19 cellular contexts compared by ENCODE assay signal in genomic region chr18:48454146-48454796, GRCh38. TPM values are rescaled to one million over a fixed set of nuclear protein-coding genes. Genes with fewer than 3 reads are reported as not detected.
DNase-seq lines count a peak whose midpoint lies in the region; ATAC-seq, FAIRE-seq and TF ChIP-seq lines count a peak whose summit lies in the region.
"Had no signal": no experiment of that assay in that cellular context is flagged by ENCODE, and none has a peak within 500 bp of the region (broad histone marks: within the 10 kb centered on the region; RNA-seq: fewer than 3 reads in every experiment).

No MANE protein-coding gene starts in this region.

- peak overlapping the region; percentile 19; the same call in 1 of the 2 replicates for H3K4me3 ChIP-seq in PC-9
- H3K4me3 ChIP-seq in mammary epithelial cell (replicated peaks in 1 of 3; ENCODE audit: insufficient read depth in 1 of 3, low read depth in 2 of 3, low read length in 3 of 3), result no peak overlapping the region
- peak overlapping the region; percentile 45 to 71 (median 62) for H3K4me3 ChIP-seq in HepG2 (replicated peaks in 1 of 3; ENCODE audit: insufficient read depth in 1 of 3, low read depth in 2 of 3, low read length in 3 of 3)
- H3K4me3 ChIP-seq in suprapubic skin, result no peak overlapping the region
- H3K4me3 ChIP-seq in stomach, result no peak overlapping the region
- H3K4me3 ChIP-seq: Peyer's patch had no signal

- POLR2A ChIA-PET in PC-9 (lab: Charles Lee; ENCODE audit: unreplicated experiment) (interaction anchor here (0.7 kb wide), 1 partner anchor 1827 kb away, joined by 5 read pairs; no protein-coding TSS in a partner anchor), HepG2 (lab: Yijun Ruan, JAX) (interaction anchor here (0.7 to 1.4 kb wide), 3 partner anchors 9 to 289 kb away, joined by 3 to 9 read pairs (median 3); no protein-coding TSS in a partner anchor)

- peak in 1 of 2 experiments; percentile 68; a peak in 1 of 4 replicates for TF ChIP-seq EP300 in HepG2 (IDR thresholded peaks at IDR 0.05; ENCODE audit: low read depth in 2 of 2, low read length in 2 of 2)
- peak; percentile 24; the same call in 1 of the 2 replicates for TF ChIP-seq EP300 in HepG2 (CRISPR knock-in tag; IDR thresholded peaks at IDR 0.05; ENCODE audit: borderline replicate concordance)
- TF ChIP-seq EP300 in suprapubic skin (IDR thresholded peaks at IDR 0.05), result no peak
- TF ChIP-seq EP300 in stomach (IDR thresholded peaks at IDR 0.05), result no peak

- H3K36me3 ChIP-seq in PC-9 (ENCODE audit: low read depth) (no peaks in the 10 kb centered on the region), mammary epithelial cell (ENCODE audit: insufficient read depth, low read length) (no peaks in the 10 kb centered on the region), HepG2 (replicated peaks in 1 of 2; ENCODE audit: control insufficient read depth in 1 of 2, insufficient read depth in 2 of 2, low read length in 2 of 2) (no peaks in the 10 kb centered on the region), suprapubic skin (no peaks in the 10 kb centered on the region), stomach (no peaks in the 10 kb centered on the region)
- H3K36me3 ChIP-seq: brain microvascular endothelial cell, Peyer's patch had no signal

- in situ Hi-C loops in mammary epithelial cell (cut with MboI; ENCODE audit: low sequenced_read_pairs in 2 of 2) (loop anchor here (5.0 to 10.0 kb wide), 2 partner anchors 219 to 422 kb away; no protein-coding TSS in a partner anchor), HepG2 (cut with HindIII; ENCODE audit: extremely low pct_ligation_motif_present, low pct_unique_long_range_greater_than_20kb) (no loop called here)

- FAIRE-seq in HepG2 (lab: Jason Lieb, UNC), result peak; percentile 96
- FAIRE-seq: endometrium, islet of Langerhans had no signal

- BruUV-seq in PC-9 (replicated peaks; lab: Mats Ljungman, UMichigan) (no TSS peak), mammary epithelial cell (replicated peaks; lab: Mats Ljungman, UMichigan) (no TSS peak), HepG2 (replicated peaks; lab: Mats Ljungman, UMichigan) (no TSS peak)

- H3F3A ChIP-seq in PC-9 (ENCODE audit: insufficient read depth, low read depth), result peaks cover 52% of the 10 kb centered on the region

- H2AFZ ChIP-seq in PC-9 (no peak overlapping the region), mammary epithelial cell (ENCODE audit: low read depth, low read length) (peak overlapping the region; percentile 28), HepG2 (ENCODE audit: low read length) (peak overlapping the region; percentile 22)

- H3K79me2 ChIP-seq in PC-9 (ENCODE audit: low read depth), result no peaks in the 10 kb centered on the region
- no peaks in the 10 kb centered on the region for H3K79me2 ChIP-seq in mammary epithelial cell (ENCODE audit: insufficient read depth, low read length)
- no peaks in the 10 kb centered on the region for H3K79me2 ChIP-seq in HepG2 (ENCODE audit: insufficient read depth, low read length)

- peak in 1 of 2 experiments; percentile 65 for DNase-seq in PC-9
- DNase-seq in mammary epithelial cell, result peak; percentile 11
- peak; percentile 72 for DNase-seq in HepG2 (ENCODE audit: low spot score)
- DNase-seq in suprapubic skin (ENCODE audit: low spot score in 2 of 2), result no peak
- DNase-seq in stomach, result no peak
- no peak for DNase-seq in substantia nigra (lab: John Stamatoyannopoulos, UW)
- DNase-seq: activated CD4-positive, alpha-beta T cell treated with anti-CD3 and anti-CD28 coated beads for 1 hour; brain microvascular endothelial cell; cortex of kidney; mesendoderm; natural killer cell; NCI-H1694 treated with DMSO at 0.1 percent for 48 hours; T1000 had no signal

- TF ChIP-seq POLR2A in HepG2 (IDR thresholded peaks at IDR 0.05; ENCODE audit: insufficient read depth in 1 of 2, low read depth in 2 of 2, low read length in 2 of 2) (peak; percentile 48 to 50; a peak in 3 of 4 replicates), suprapubic skin (IDR thresholded peaks at IDR 0.05) (no peak), stomach (IDR thresholded peaks at IDR 0.05) (no peak)

- H3K9me2 ChIP-seq in PC-9 (ENCODE audit: insufficient read depth), result no peaks in the 10 kb centered on the region

- H3K27me3 ChIP-seq in PC-9 (ENCODE audit: insufficient read depth, low read depth), result no peaks in the 10 kb centered on the region
- no peaks in the 10 kb centered on the region for H3K27me3 ChIP-seq in mammary epithelial cell (ENCODE audit: insufficient read depth, low read length)
- H3K27me3 ChIP-seq in HepG2 (ENCODE audit: control insufficient read depth in 1 of 2, insufficient read depth in 2 of 2, low read length in 2 of 2), result no peaks in the 10 kb centered on the region; a peak in 1 of 5 replicates
- no peaks in the 10 kb centered on the region for H3K27me3 ChIP-seq in suprapubic skin
- H3K27me3 ChIP-seq in stomach, result peaks cover 0 to 6% (median 0%) of the 10 kb centered on the region in 3 donors
- H3K27me3 ChIP-seq: Peyer's patch had no signal

- intact Hi-C loops in PC-9 (cut with micrococcal nuclease; ENCODE audit: unreplicated experiment) (no loop called here), mammary epithelial cell (cut with micrococcal nuclease) (no loop called here), HepG2 (cut with micrococcal nuclease; ENCODE audit: unreplicated experiment) (no loop called here), stomach (cut with DNase I; ENCODE audit: low total_unique reads) (no loop called here)

- H3K9me3 ChIP-seq in PC-9 (ENCODE audit: insufficient read depth, low read depth) (no peaks in the 10 kb centered on the region), mammary epithelial cell (replicated peaks; ENCODE audit: insufficient read depth, low read length) (no peaks in the 10 kb centered on the region), HepG2 (ENCODE audit: low read length) (no peaks in the 10 kb centered on the region), suprapubic skin (no peaks in the 10 kb centered on the region), stomach (no peaks in the 10 kb centered on the region)
- H3K9me3 ChIP-seq: Peyer's patch had no signal

- dilution Hi-C loops in mammary epithelial cell (cut with HindIII; ENCODE audit: low sequenced_read_pairs), result loop anchor here (5.0 kb wide), 1 partner anchor 62 kb away; no protein-coding TSS in a partner anchor

- no peak for TF ChIP-seq CTCF in PC-9 (conservative IDR thresholded peaks at IDR 0.05)
- no peak for TF ChIP-seq CTCF in mammary epithelial cell (conservative IDR thresholded peaks at IDR 0.05 in 1 of 2, IDR thresholded peaks at IDR 0.05 in 1 of 2; ENCODE audit: extremely low read depth in 1 of 2, insufficient read depth in 1 of 2, low read depth in 1 of 2, low read length in 2 of 2)
- TF ChIP-seq CTCF in HepG2 (CRISPR knock-in tag; IDR thresholded peaks at IDR 0.05), result no peak
- no peak for TF ChIP-seq CTCF in suprapubic skin (IDR thresholded peaks at IDR 0.05)
- no peak for TF ChIP-seq CTCF in stomach (IDR thresholded peaks at IDR 0.05)

- ATAC-seq in HepG2, result peak; percentile 55
- ATAC-seq in HG03196 (IDR thresholded peaks at IDR 0.05; ENCODE audit: unreplicated experiment), result no peak
- ATAC-seq: activated naive CD4-positive, alpha-beta T cell treated with anti-CD3 and anti-CD28 coated beads, Interleukin-2, amount 50 U/mL, for 72 hours; SK-N-SH treated with all-trans-retinoic acid at 6 μM for 48 hours had no signal

- no peak for TF ChIP-seq RAD21 in HepG2 (CRISPR knock-in tag; IDR thresholded peaks at IDR 0.05)

- H3K4me2 ChIP-seq in PC-9, result peak overlapping the region; percentile 74
- peak overlapping the region; percentile 78 for H3K4me2 ChIP-seq in mammary epithelial cell (ENCODE audit: insufficient read depth, low read depth, low read length)
- peak overlapping the region; percentile 91 for H3K4me2 ChIP-seq in HepG2 (ENCODE audit: low read depth, low read length)

- H4K20me1 ChIP-seq in PC-9 (ENCODE audit: insufficient read depth) (no peaks in the 10 kb centered on the region), mammary epithelial cell (ENCODE audit: insufficient read depth, low read length) (no peaks in the 10 kb centered on the region), HepG2 (ENCODE audit: insufficient read depth, low read length) (no peaks in the 10 kb centered on the region)

- 53% methylated on average over 9 of the region's 9 CpGs for WGBS in mammary epithelial cell (ENCODE audit: low coverage, missing lambda C conversion rate)
- 3% methylated on average over 7 of the region's 9 CpGs for WGBS in HepG2 (ENCODE audit: low lambda C conversion rate)
- 51% methylated on average over 9 of the region's 9 CpGs for WGBS in suprapubic skin
- 39 to 51% (median 48%) methylated on average over 9 of the region's 9 CpGs for WGBS in stomach, 5 donors

- H3K4me1 ChIP-seq in PC-9 (replicated peaks; ENCODE audit: insufficient read depth) (peaks cover 68% of the 10 kb centered on the region), mammary epithelial cell (ENCODE audit: insufficient read depth, low read length) (peaks cover 50% of the 10 kb centered on the region), HepG2 (ENCODE audit: insufficient read depth, low read length) (peaks cover 55% of the 10 kb centered on the region), suprapubic skin (peaks cover 40% of the 10 kb centered on the region), stomach (peaks cover 0 to 17% (median 9%) of the 10 kb centered on the region in 4 donors)

- H3K9ac ChIP-seq in mammary epithelial cell (ENCODE audit: insufficient read depth, low read length), result peak overlapping the region; percentile 15
- H3K9ac ChIP-seq in HepG2 (ENCODE audit: insufficient read depth, low read depth, low read length), result peak overlapping the region; percentile 70

- peak overlapping the region; percentile 89 for H3K27ac ChIP-seq in PC-9
- H3K27ac ChIP-seq in mammary epithelial cell (ENCODE audit: insufficient read depth, low read depth, low read length), result peak overlapping the region; percentile 97
- H3K27ac ChIP-seq in HepG2 (ENCODE audit: extremely low read length, insufficient read depth, low read length), result peak overlapping the region; percentile 81
- H3K27ac ChIP-seq in suprapubic skin, result peak overlapping the region; percentile 80
- H3K27ac ChIP-seq in stomach, result peak overlapping the region in 2 of 5 donors; percentile 1 to 20
- no peak overlapping the region for H3K27ac ChIP-seq in substantia nigra (ENCODE audit: low read depth, low read length, poor library complexity, severe bottlenecking)
- H3K27ac ChIP-seq: brain microvascular endothelial cell had no signal

- CTCF ChIA-PET in PC-9 (lab: Charles Lee) (interaction anchor here (0.6 kb wide), 1 partner anchor 11 kb away, joined by 3 read pairs; no protein-coding TSS in a partner anchor), mammary epithelial cell (lab: Charles Lee; ENCODE audit: low non-redundant PET) (no interaction called here), HepG2 (lab: Yijun Ruan, JAX; ENCODE audit: low intra/inter-chr PET ratio, low total read pairs) (no interaction called here)

RNA-seq across cellular contexts. Expression of gene ZBTB7C, which starts 45.1 kb away (rescaled TPM):
- not detected in 2 replicates for total RNA-seq in PC-9 (2021)
- total RNA-seq in mammary epithelial cell, result 1 to 10 TPM; 3.4 to 4.2 TPM
- 2.4 TPM for polyA plus RNA-seq in mammary epithelial cell
- polyA minus RNA-seq in mammary epithelial cell, result 5.3 TPM
- 0.04 TPM in 1 of 2 replicates, not detected in the other for total RNA-seq in HepG2 (2016; rRNA removed; fragmentation: Illumina TruSeq; extraction: Trizol)
- 0.10 TPM in 1 of 2 replicates, not detected in the other for total RNA-seq in HepG2 (2016; cell fraction: cytosol; rRNA removed; fragmentation: Illumina TruSeq; extraction: Trizol; ENCODE audit: low read depth)
- 0.02 TPM in 1 of 2 replicates, not detected in the other for total RNA-seq in HepG2 (2016; cell fraction: insoluble cytoplasmic fraction; rRNA removed; fragmentation: Illumina TruSeq; extraction: Trizol)
- total RNA-seq in HepG2 (2016; cell fraction: membrane; rRNA removed; fragmentation: Illumina TruSeq; extraction: Trizol), result 0.07 TPM in 1 of 2 replicates, not detected in the other
- total RNA-seq in HepG2 (2016; cell fraction: nucleus; rRNA removed; fragmentation: Illumina TruSeq; extraction: Trizol), result 0.06 TPM in 1 of 2 replicates, not detected in the other
- polyA plus RNA-seq in HepG2 (2011; rRNA removed), result 0.01 TPM in 1 of 2 replicates, not detected in the other
- polyA plus RNA-seq in HepG2 (2011; cell fraction: cytosol; rRNA removed), result 0.01 TPM in 1 of 2 replicates, not detected in the other
- not detected in 2 replicates for polyA plus RNA-seq in HepG2 (2011; cell fraction: nucleus; rRNA removed)
- polyA plus RNA-seq in HepG2 (2012), result 0.03 and 0.09 TPM in 2 replicates
- not detected in 2 replicates for polyA plus RNA-seq in HepG2 (2016; cell fraction: cytosol; fragmentation: Illumina TruSeq; extraction: Trizol; ENCODE audit: low read depth)
- not detected in 2 replicates for polyA plus RNA-seq in HepG2 (2016; cell fraction: insoluble cytoplasmic fraction; fragmentation: Illumina TruSeq; extraction: Trizol; ENCODE audit: low read depth)
- not detected in 2 replicates for polyA plus RNA-seq in HepG2 (2016; cell fraction: membrane; fragmentation: Illumina TruSeq; extraction: Trizol; ENCODE audit: low read depth)
- polyA plus RNA-seq in HepG2 (2016; cell fraction: nucleus; fragmentation: Illumina TruSeq; extraction: Trizol; ENCODE audit: insufficient read depth, low read depth), result not detected in 2 replicates
- 0.12 and 4.7 TPM in 2 replicates for polyA minus RNA-seq in HepG2 (2011; rRNA and poly(A)+ RNA removed; ENCODE audit: low replicate concordance)
- not detected in 2 replicates for polyA minus RNA-seq in HepG2 (2011; cell fraction: cytosol; rRNA and poly(A)+ RNA removed)
- 0.13 TPM in 1 of 2 replicates, not detected in the other for polyA minus RNA-seq in HepG2 (2011; cell fraction: nucleus; rRNA and poly(A)+ RNA removed)
- total RNA-seq in suprapubic skin, result 10 to 100 TPM; 26.0 to 50.6 (median 46.2) TPM
- 10 to 100 TPM; 10.1 to 47.8 (median 27.2) TPM for total RNA-seq in stomach
- 10 to 100 TPM in 2 of 3 donors, 1 to 10 TPM in 1; 3.0 to 23.4 (median 12.8) TPM for polyA plus RNA-seq in stomach
- total RNA-seq: activated naive CD4-positive, alpha-beta T cell treated with anti-CD3 and anti-CD28 coated beads, Interleukin-2, amount 50 U/mL, for 72 hours had no signal

Comparison
In these comparisons a context has a peak if more than half of its experiments do, and no peak if none do; other contexts are left out.
1. DNase-seq: peak in mammary epithelial cell (single experiment) and HepG2 (single experiment); none in suprapubic skin (0 of 2), stomach (single experiment) and substantia nigra (0 of 49).
2. H3K4me3 ChIP-seq: peak in PC-9 (single experiment) and HepG2 (3 of 3); none in mammary epithelial cell (0 of 3), suprapubic skin (single experiment) and stomach (0 of 4).
3. POLR2A ChIP-seq: peak in HepG2 (2 of 2); none in suprapubic skin (0 of 2) and stomach (0 of 4).
4. Peak in every context shown above with its lines, with median percentiles within 50 percentile points of each other: H3K4me2 ChIP-seq.